Comparison of ENCODE assay signal across 25 cellular contexts in the genomic region with DNA sequence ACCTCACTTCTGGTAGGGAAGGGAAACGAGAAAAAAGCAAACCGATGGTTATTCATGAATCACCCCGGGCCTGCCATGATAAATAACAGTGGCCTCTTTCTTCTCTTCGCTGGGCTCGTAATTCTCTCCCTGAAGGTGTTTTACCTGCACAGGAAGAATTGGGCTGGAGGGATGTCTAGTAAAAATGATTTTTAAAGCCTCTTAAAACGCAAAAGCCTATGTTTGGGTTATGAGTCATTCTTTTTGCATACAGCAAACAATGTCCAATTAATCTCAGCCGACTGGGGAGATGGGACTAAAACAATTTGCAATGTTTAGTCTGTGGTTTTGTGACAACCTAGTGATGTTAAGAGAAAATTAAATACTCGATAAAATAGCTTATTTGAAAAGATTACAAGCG. TPM values are rescaled to one million over a fixed set of nuclear protein-coding genes. Genes with fewer than 3 reads are reported as not detected.
DNase-seq lines count a peak whose midpoint lies in the region; FAIRE-seq and TF ChIP-seq lines count a peak whose summit lies in the region.
"Had no signal": no experiment of that assay in that cellular context is flagged by ENCODE, and none has a peak within 500 bp of the region (broad histone marks: within the 10 kb centered on the region; RNA-seq: fewer than 3 reads in every experiment).

No MANE protein-coding gene starts in this region.

- peak overlapping the region; percentile 5 for H3K4me2 ChIP-seq in mammary epithelial cell (ENCODE audit: insufficient read depth, low read depth, low read length)

- H3K27me3 ChIP-seq in mammary epithelial cell (ENCODE audit: insufficient read depth, low read length) = no peaks in the 10 kb centered on the region
- H3K27me3 ChIP-seq in SJCRH30 = no peaks in the 10 kb centered on the region
- peaks cover 0 to 50% of the 10 kb centered on the region in 2 donors for H3K27me3 ChIP-seq in tibial artery

- intact Hi-C loops in mammary epithelial cell (cut with micrococcal nuclease) = no loop called here
- intact Hi-C loops in MCF 10A (cut with micrococcal nuclease) = no loop called here
- intact Hi-C loops in tibial artery (cut with DNase I; ENCODE audit: low total_unique reads) = no loop called here

- H2AFZ ChIP-seq in mammary epithelial cell (ENCODE audit: low read depth, low read length) = peak overlapping the region; percentile 24

- dilution Hi-C loops in mammary epithelial cell (cut with HindIII; ENCODE audit: low sequenced_read_pairs) = no loop called here

- POLR2A ChIA-PET in MCF 10A (lab: Yijun Ruan, JAX) = no interaction called here

- WGBS in mammary epithelial cell (ENCODE audit: low coverage, missing lambda C conversion rate) = 19% methylated on average over 9 of the region's 9 CpGs

- H3K27me3 Mint-ChIP-seq in MCF 10A (ENCODE audit: insufficient read depth, unreplicated experiment) = no peaks in the 10 kb centered on the region

- H3K36me3 ChIP-seq in mammary epithelial cell (ENCODE audit: insufficient read depth, low read length) (no peaks in the 10 kb centered on the region), SJCRH30 (no peaks in the 10 kb centered on the region), tibial artery (no peaks in the 10 kb centered on the region)
- H3K36me3 ChIP-seq: HAP-1, lower lobe of right lung, uterus had no signal

- H3K4me1 Mint-ChIP-seq in MCF 10A (ENCODE audit: insufficient read depth, unreplicated experiment) = peaks cover 10% of the 10 kb centered on the region
- H3K4me1 Mint-ChIP-seq: activated CD4-positive, alpha-beta T cell treated with anti-CD3 and anti-CD28 coated beads for 36 hours; CD4-positive, CD25-positive, alpha-beta regulatory T cell; stimulated activated effector memory CD8-positive, alpha-beta T cell treated with anti-CD3 and anti-CD28 coated beads, Interleukin-12 subunit alpha, Interleukin-12 subunit beta, amount 100 ng/mL, for 72 hours; T-cell had no signal

- no peaks in the 10 kb centered on the region for H4K20me1 ChIP-seq in mammary epithelial cell (ENCODE audit: insufficient read depth, low read length)

- no peak for FAIRE-seq in urothelium cell line (lab: Jason Lieb, UNC)
- FAIRE-seq: G401.6, GM18507, kidney had no signal

- CTCF ChIA-PET in mammary epithelial cell (lab: Charles Lee; ENCODE audit: low non-redundant PET) (no interaction called here), MCF 10A (lab: Yijun Ruan, JAX) (interaction anchor here (0.9 to 1.2 kb wide), 2 partner anchors 54 to 147 kb away, joined by 4 read pairs; no protein-coding TSS in a partner anchor)

- in situ Hi-C loops in mammary epithelial cell (cut with MboI; ENCODE audit: low sequenced_read_pairs in 2 of 2) = no loop called here

- H3K4me3 ChIP-seq in mammary epithelial cell (replicated peaks in 1 of 3; ENCODE audit: insufficient read depth in 1 of 3, low read depth in 2 of 3, low read length in 3 of 3) (no peak overlapping the region), SJCRH30 (peak overlapping the region; percentile 29; the same call in 1 of the 2 replicates), tibial artery (no peak overlapping the region)
- H3K4me3 ChIP-seq: HAP-1, lower lobe of right lung, uterus had no signal

- H3K9me3 Mint-ChIP-seq in MCF 10A (ENCODE audit: unreplicated experiment) = no peaks in the 10 kb centered on the region
- H3K9me3 Mint-ChIP-seq: CD4-positive, CD25-positive, alpha-beta regulatory T cell; stimulated activated effector memory CD8-positive, alpha-beta T cell treated with anti-CD3 and anti-CD28 coated beads, Interleukin-12 subunit alpha, Interleukin-12 subunit beta, amount 100 ng/mL, for 72 hours; T-cell had no signal

- H3K27ac ChIP-seq in mammary epithelial cell (ENCODE audit: insufficient read depth, low read depth, low read length) = no peak overlapping the region
- no peak overlapping the region for H3K27ac ChIP-seq in SJCRH30
- no peak overlapping the region for H3K27ac ChIP-seq in tibial artery
- H3K27ac ChIP-seq: lower lobe of right lung, uterus had no signal

- no peak overlapping the region for H3K27ac Mint-ChIP-seq in MCF 10A (ENCODE audit: low read depth, unreplicated experiment)
- H3K27ac Mint-ChIP-seq: activated CD4-positive, alpha-beta T cell treated with anti-CD3 and anti-CD28 coated beads for 36 hours; CD4-positive, CD25-positive, alpha-beta regulatory T cell; progenitor cell of endocrine pancreas; stimulated activated effector memory CD8-positive, alpha-beta T cell treated with anti-CD3 and anti-CD28 coated beads, Interleukin-12 subunit alpha, Interleukin-12 subunit beta, amount 100 ng/mL, for 72 hours; T-cell had no signal

- TF ChIP-seq CTCF in mammary epithelial cell (conservative IDR thresholded peaks at IDR 0.05 in 1 of 2, IDR thresholded peaks at IDR 0.05 in 1 of 2; ENCODE audit: extremely low read depth in 1 of 2, insufficient read depth in 1 of 2, low read depth in 1 of 2, low read length in 2 of 2) (no peak), MCF 10A (IDR thresholded peaks at IDR 0.05; ENCODE audit: unreplicated experiment) (no peak), tibial artery (IDR thresholded peaks at IDR 0.05) (no peak)

- BruUV-seq in mammary epithelial cell (replicated peaks; lab: Mats Ljungman, UMichigan) (no TSS peak), MCF 10A (replicated peaks; lab: Mats Ljungman, UMichigan) (no TSS peak)

- H3K4me1 ChIP-seq in mammary epithelial cell (ENCODE audit: insufficient read depth, low read length) (no peaks in the 10 kb centered on the region), SJCRH30 (peaks cover 10% of the 10 kb centered on the region), tibial artery (no peaks in the 10 kb centered on the region)
- H3K4me1 ChIP-seq: lower lobe of right lung, uterus had no signal

- H3K79me2 ChIP-seq in mammary epithelial cell (ENCODE audit: insufficient read depth, low read length) = no peaks in the 10 kb centered on the region

- DNase-seq in mammary epithelial cell (peak; percentile 58), MCF 10A (ENCODE audit: unreplicated experiment) (no peak), NCI-H1048 (lab: John Stamatoyannopoulos, UW) (peak; percentile 66), SJCRH30 (no peak), urothelium cell line (ENCODE audit: low spot score) (peak; percentile 19), RKO (ENCODE audit: low spot score) (no peak), NCI-H82 treated with DMSO at 0.1 percent for 48 hours (lab: John Stamatoyannopoulos, UW; ENCODE audit: unreplicated experiment) (no peak), tibial artery (no peak)
- DNase-seq: activated CD4-positive, alpha-beta T cell treated with anti-CD3 and anti-CD28 coated beads for 36 hours; CD4-positive, CD25-positive, alpha-beta regulatory T cell; cerebellar nuclear complex; effector memory CD4-positive, alpha-beta T cell; kidney; lower lobe of right lung; NCI-H2107; stimulated activated CD4-positive, alpha-beta T cell treated with anti-CD3 and anti-CD28 coated beads, Interleukin-1b, Interleukin-23, amount 100 ng/mL, for 48 hours; T-cell; uterus had no signal

- H3K36me3 Mint-ChIP-seq in MCF 10A (ENCODE audit: insufficient read depth, unreplicated experiment) = no peaks in the 10 kb centered on the region
- H3K36me3 Mint-ChIP-seq: CD4-positive, CD25-positive, alpha-beta regulatory T cell; stimulated activated effector memory CD8-positive, alpha-beta T cell treated with anti-CD3 and anti-CD28 coated beads, Interleukin-12 subunit alpha, Interleukin-12 subunit beta, amount 100 ng/mL, for 72 hours; T-cell had no signal

- no peaks in the 10 kb centered on the region for H3K9me3 ChIP-seq in mammary epithelial cell (replicated peaks; ENCODE audit: insufficient read depth, low read length)
- H3K9me3 ChIP-seq in SJCRH30 (replicated peaks) = no peaks in the 10 kb centered on the region
- no peaks in the 10 kb centered on the region for H3K9me3 ChIP-seq in tibial artery
- H3K9me3 ChIP-seq: HAP-1, lower lobe of right lung, uterus had no signal

- no peak overlapping the region for H3K4me3 Mint-ChIP-seq in MCF 10A (ENCODE audit: unreplicated experiment)
- H3K4me3 Mint-ChIP-seq: activated CD4-positive, alpha-beta T cell treated with anti-CD3 and anti-CD28 coated beads for 36 hours; CD4-positive, CD25-positive, alpha-beta regulatory T cell; stimulated activated effector memory CD8-positive, alpha-beta T cell treated with anti-CD3 and anti-CD28 coated beads, Interleukin-12 subunit alpha, Interleukin-12 subunit beta, amount 100 ng/mL, for 72 hours; T-cell had no signal

- no peak overlapping the region for H3K9ac ChIP-seq in mammary epithelial cell (ENCODE audit: insufficient read depth, low read length)

RNA-seq across cellular contexts. Expression of a gene that starts 16.7 kb away (rescaled TPM):
- total RNA-seq in mammary epithelial cell (not detected), MCF 10A (2022) (not detected in 2 replicates)
- not detected for polyA plus RNA-seq in mammary epithelial cell
- not detected for polyA minus RNA-seq in mammary epithelial cell
- total RNA-seq in SJCRH30 (2014; rRNA removed; shearing (Covaris generic)) = not detected in 2 replicates
- total RNA-seq: activated CD4-positive, alpha-beta T cell treated with anti-CD3 and anti-CD28 coated beads for 36 hours; CD4-positive, CD25-positive, alpha-beta regulatory T cell; kidney; lower lobe of right lung; NCI-H460; progenitor cell of endocrine pancreas; Right ventricle myocardium inferior; T-cell; uterus had no signal

RNA-seq across cellular contexts. Expression of a gene that starts 36.5 kb away (rescaled TPM):
- 10 to 100 TPM; 18.3 to 56.1 TPM for total RNA-seq in mammary epithelial cell
- 19.4 TPM for polyA plus RNA-seq in mammary epithelial cell
- 7.8 TPM for polyA minus RNA-seq in mammary epithelial cell
- 47.2 and 56.1 TPM in 2 replicates for total RNA-seq in MCF 10A (2022)
- 17.8 and 18.3 TPM in 2 replicates for total RNA-seq in SJCRH30 (2014; rRNA removed; shearing (Covaris generic))

Comparison
In these comparisons a context has a peak if more than half of its experiments do, and no peak if none do; other contexts are left out.
1. DNase-seq: peak in mammary epithelial cell (single experiment), NCI-H1048 (single experiment) and urothelium cell line (single experiment); none in MCF 10A (single experiment), SJCRH30 (0 of 2), RKO (single experiment), NCI-H82 treated with DMSO at 0.1 percent for 48 hours (single experiment) and tibial artery (0 of 2).